Comparison of ENCODE assay signal across 25 cellular contexts in genomic region chr13:35822666-35823065, GRCh38.
"Had no signal": no experiment of that assay in that cellular context is flagged by ENCODE, and none has a peak within 500 bp of the region (broad histone marks: within the 10 kb centered on the region; RNA-seq: fewer than 3 reads in every experiment).

No MANE protein-coding gene starts in this region.

- H3K4me1 ChIP-seq: left ventricle myocardium inferior, parathyroid adenoma, right atrium auricular region, right lobe of liver had no signal

- H2AFZ ChIP-seq: parathyroid adenoma had no signal

- H3K4me2 ChIP-seq: smooth muscle cell had no signal

- H3K27me3 ChIP-seq: right atrium auricular region, right lobe of liver, tibial nerve, uterus had no signal

- DNase-seq: hypothalamus; islet precursor cell; left ventricle myocardium inferior; mesendoderm; naive B cell; natural killer cell; nephron progenitor cell; nucleus accumbens; right lobe of liver; stimulated activated CD4-positive, alpha-beta T cell treated with anti-CD3 and anti-CD28 coated beads, Interleukin-1b, Interleukin-23, amount 100 ng/mL, for 48 hours; stimulated activated CD4-positive, alpha-beta T cell treated with anti-CD3 and anti-CD28 coated beads, Interleukin-2, amount 100 ng/mL, for 48 hours; stimulated activated CD4-positive, alpha-beta T cell treated with anti-CD3 and anti-CD28 coated beads, Interleukin-4, amount 100 ng/mL, for 4 hours; stimulated activated CD8-positive, alpha-beta memory T cell treated with anti-CD3 and anti-CD28 coated beads, Interleukin-4, amount 100 ng/mL, for 48 hours; stimulated activated naive CD4-positive, alpha-beta T cell treated with Interleukin-2 at 50 U/mL for 16 hours; stimulated activated naive CD8-positive, alpha-beta T cell treated with anti-CD3 and anti-CD28 coated beads, Interleukin-15, amount 100 ng/mL, for 72 hours; substantia nigra; uterus had no signal

- ATAC-seq: natural killer cell; right lobe of liver; stimulated activated naive CD8-positive, alpha-beta T cell treated with anti-CD3 and anti-CD28 coated beads, Interleukin-15, amount 100 ng/mL, for 72 hours had no signal

- H3K27ac Mint-ChIP-seq: mesothelial cell of epicardium; naive B cell; natural killer cell; nephron progenitor cell; stimulated activated memory B cell treated with anti-CD40 and anti-IgM and Interleukin-4, amounts not matched to agents 10 μg/mL and 1 μg/mL and 100 μg/mL, for 72 hours; stimulated activated naive CD8-positive, alpha-beta T cell treated with anti-CD3 and anti-CD28 coated beads, Interleukin-15, amount 100 ng/mL, for 72 hours; type B pancreatic cell had no signal

- H3K27ac ChIP-seq: left ventricle myocardium inferior, parathyroid adenoma, right atrium auricular region, right lobe of liver, tibial nerve, uterus had no signal

- H3K36me3 ChIP-seq: right atrium auricular region, right lobe of liver, tibial nerve, uterus had no signal

- H3K4me3 Mint-ChIP-seq: mesothelial cell of epicardium; naive B cell; natural killer cell; nephron progenitor cell; stimulated activated memory B cell treated with anti-CD40 and anti-IgM and Interleukin-4, amounts not matched to agents 10 μg/mL and 1 μg/mL and 100 μg/mL, for 72 hours; stimulated activated naive CD8-positive, alpha-beta T cell treated with anti-CD3 and anti-CD28 coated beads, Interleukin-15, amount 100 ng/mL, for 72 hours; type B pancreatic cell had no signal

- H3K4me1 Mint-ChIP-seq: mesothelial cell of epicardium; naive B cell; natural killer cell; nephron progenitor cell; stimulated activated memory B cell treated with anti-CD40 and anti-IgM and Interleukin-4, amounts not matched to agents 10 μg/mL and 1 μg/mL and 100 μg/mL, for 72 hours; stimulated activated naive CD8-positive, alpha-beta T cell treated with anti-CD3 and anti-CD28 coated beads, Interleukin-15, amount 100 ng/mL, for 72 hours had no signal

- H3K36me3 Mint-ChIP-seq: naive B cell; natural killer cell; stimulated activated memory B cell treated with anti-CD40 and anti-IgM and Interleukin-4, amounts not matched to agents 10 μg/mL and 1 μg/mL and 100 μg/mL, for 72 hours had no signal

- H3K9me3 ChIP-seq: left ventricle myocardium inferior, right atrium auricular region, right lobe of liver, tibial nerve, uterus had no signal

- H3K79me2 ChIP-seq: parathyroid adenoma had no signal

- H3K9me3 Mint-ChIP-seq: mesothelial cell of epicardium; nephron progenitor cell; stimulated activated memory B cell treated with anti-CD40 and anti-IgM and Interleukin-4, amounts not matched to agents 10 μg/mL and 1 μg/mL and 100 μg/mL, for 72 hours; type B pancreatic cell had no signal

- H3K27me3 Mint-ChIP-seq: naive B cell; stimulated activated memory B cell treated with anti-CD40 and anti-IgM and Interleukin-4, amounts not matched to agents 10 μg/mL and 1 μg/mL and 100 μg/mL, for 72 hours; stimulated activated naive CD8-positive, alpha-beta T cell treated with anti-CD3 and anti-CD28 coated beads, Interleukin-15, amount 100 ng/mL, for 72 hours had no signal

- H3K4me3 ChIP-seq: left ventricle myocardium inferior, lung, right atrium auricular region, right lobe of liver, smooth muscle cell, tibial nerve, uterus had no signal
